Comparison of ENCODE assay signal across 9 cellular contexts in genomic region chrX:9566150-9566621, GRCh38.
DNase-seq lines count a peak whose midpoint lies in the region; ATAC-seq and TF ChIP-seq lines count a peak whose summit lies in the region.
"Had no signal": no experiment of that assay in that cellular context is flagged by ENCODE, and none has a peak within 500 bp of the region (broad histone marks: within the 10 kb centered on the region; RNA-seq: fewer than 3 reads in every experiment).

No MANE protein-coding gene starts in this region.

- no peaks in the 10 kb centered on the region for H3K9me3 ChIP-seq in Panc1 (ENCODE audit: control insufficient read depth, insufficient read depth, low read depth, low read length)

- H3K27ac ChIP-seq in Panc1 (ENCODE audit: low read length) = no peak overlapping the region

- peaks cover 5% of the 10 kb centered on the region for H3K4me1 ChIP-seq in Panc1 (ENCODE audit: control insufficient read depth, insufficient read depth, low read length)

- POLR2A ChIA-PET in Panc1 (lab: Charles Lee) = no interaction called here

- BruUV-seq in Panc1 (replicated peaks; lab: Mats Ljungman, UMichigan) = no TSS peak

- in situ Hi-C loops in Panc1 (cut with HindIII; ENCODE audit: low pct_unique_long_range_greater_than_20kb, low sequenced_read_pairs) = no loop called here

- H3K27me3 ChIP-seq in Panc1 (ENCODE audit: control insufficient read depth, insufficient read depth, low read length) = no peaks in the 10 kb centered on the region

- no peak overlapping the region for H3K4me3 ChIP-seq in Panc1 (ENCODE audit: low read depth in 2 of 2, low read length in 2 of 2)
- H3K4me3 ChIP-seq: K562 had no signal

- CTCF ChIA-PET in Panc1 (lab: Charles Lee) = no interaction called here

- TF ChIP-seq CTCF in Panc1 (IDR thresholded peaks at IDR 0.05) = no peak
- no peak for TF ChIP-seq CTCF in nephron (IDR thresholded peaks at IDR 0.05; ENCODE audit: unreplicated experiment in 3 of 3)
- no peak for TF ChIP-seq CTCF in progenitor cell of endocrine pancreas (IDR thresholded peaks at IDR 0.05; ENCODE audit: unreplicated experiment)

- H3K36me3 Mint-ChIP-seq in nephron (ENCODE audit: low read depth) (peaks cover 10% of the 10 kb centered on the region), progenitor cell of endocrine pancreas (ENCODE audit: insufficient read depth) (peaks cover 5% of the 10 kb centered on the region)

- H3K9me3 Mint-ChIP-seq in nephron (no peaks in the 10 kb centered on the region), progenitor cell of endocrine pancreas (ENCODE audit: low read depth) (peaks cover 10% of the 10 kb centered on the region)

- ATAC-seq in Panc1 (peak; percentile 86), GM21737 (IDR thresholded peaks at IDR 0.05; ENCODE audit: unreplicated experiment) (no peak)
- ATAC-seq: K562 had no signal

- peak overlapping the region in 2 of 3 experiments; percentile 24 to 70 for H3K27ac Mint-ChIP-seq in nephron
- no peak overlapping the region for H3K27ac Mint-ChIP-seq in progenitor cell of endocrine pancreas

- DNase-seq in GM04504 (ENCODE audit: low read depth) (peak; percentile 58), Panc1 (ENCODE audit: low read depth, low spot score) (no peak), dermis microvascular lymphatic vessel endothelial cell (ENCODE audit: low read depth in 2 of 2) (peak; percentile 61 to 84), NCI-H1092 (lab: John Stamatoyannopoulos, UW) (no peak), progenitor cell of endocrine pancreas (ENCODE audit: low spot score, unreplicated experiment) (no peak)
- DNase-seq in NK-92 treated with Interleukin-12 subunit alpha and Interleukin-12 subunit beta, amount 100 ng/mL, for 24 hours (lab: John Stamatoyannopoulos, UW) = no peak

- intact Hi-C loops in Panc1 (cut with micrococcal nuclease; ENCODE audit: unreplicated experiment) = no loop called here

- H3K27me3 Mint-ChIP-seq in nephron (ENCODE audit: low read depth) = no peaks in the 10 kb centered on the region
- H3K27me3 Mint-ChIP-seq in progenitor cell of endocrine pancreas = no peaks in the 10 kb centered on the region

- H3K4me1 Mint-ChIP-seq in nephron = peaks cover 17% of the 10 kb centered on the region
- no peaks in the 10 kb centered on the region for H3K4me1 Mint-ChIP-seq in progenitor cell of endocrine pancreas (ENCODE audit: low read depth)

- no peak overlapping the region for H3K4me3 Mint-ChIP-seq in nephron
- H3K4me3 Mint-ChIP-seq in progenitor cell of endocrine pancreas (ENCODE audit: low read depth) = no peak overlapping the region

- H3K36me3 ChIP-seq in Panc1 (ENCODE audit: control insufficient read depth, insufficient read depth, low read length) = no peaks in the 10 kb centered on the region

Comparison
In these comparisons a context has a peak if more than half of its experiments do, and no peak if none do; other contexts are left out.
1. DNase-seq: peak in GM04504 (single experiment) and dermis microvascular lymphatic vessel endothelial cell (2 of 2); none in Panc1 (single experiment), NCI-H1092 (single experiment), progenitor cell of endocrine pancreas (single experiment) and NK-92 treated with Interleukin-12 subunit alpha and Interleukin-12 subunit beta, amount 100 ng/mL, for 24 hours (single experiment).